Comparison of ENCODE assay signal across 8 cellular contexts in genomic region chr19:21835810-21836444, GRCh38. TPM values are rescaled to one million over a fixed set of nuclear protein-coding genes. Genes with fewer than 3 reads are reported as not detected.
DNase-seq lines count a peak whose midpoint lies in the region; ATAC-seq lines count a peak whose summit lies in the region.

Gene ZNF43 (minus strand): TSS chr19:21836182. CDS start chr19:21836038, 144 bp downstream.

- peaks cover 19% of the 10 kb centered on the region for H3K9me3 Mint-ChIP-seq in activated CD8-positive, alpha-beta memory T cell treated with anti-CD3 and anti-CD28 coated beads, Interleukin-2, amount 10 ng/mL, durations not matched to agents 7 days and 5 days (ENCODE audit: low read depth)
- no peaks in the 10 kb centered on the region for H3K9me3 Mint-ChIP-seq in effector memory CD8-positive, alpha-beta T cell

- H3K4me1 Mint-ChIP-seq in activated CD8-positive, alpha-beta memory T cell treated with anti-CD3 and anti-CD28 coated beads, Interleukin-2, amount 10 ng/mL, durations not matched to agents 7 days and 5 days = peaks cover 17% of the 10 kb centered on the region
- peaks cover 18 to 24% of the 10 kb centered on the region in 2 donors for H3K4me1 Mint-ChIP-seq in effector memory CD8-positive, alpha-beta T cell (ENCODE audit: low read depth in 2 of 2)

- CTCF ChIA-PET in activated CD8-positive, alpha-beta memory T cell treated with anti-CD3 and anti-CD28 coated beads, Interleukin-2, amount 10 ng/mL, durations not matched to agents 7 days and 5 days (lab: Charles Lee) = interaction anchor here (1.3 to 1.8 kb wide), 3 partner anchors 12 to 68 kb away, joined by 4 to 6 read pairs (median 4); partner anchors contain the start of gene ZNF100

- no peaks in the 10 kb centered on the region for H3K27me3 Mint-ChIP-seq in activated CD8-positive, alpha-beta memory T cell treated with anti-CD3 and anti-CD28 coated beads, Interleukin-2, amount 10 ng/mL, durations not matched to agents 7 days and 5 days
- H3K27me3 Mint-ChIP-seq in effector memory CD8-positive, alpha-beta T cell = no peaks in the 10 kb centered on the region

- H3K36me3 Mint-ChIP-seq in activated CD8-positive, alpha-beta memory T cell treated with anti-CD3 and anti-CD28 coated beads, Interleukin-2, amount 10 ng/mL, durations not matched to agents 7 days and 5 days = peaks cover 67% of the 10 kb centered on the region
- peaks cover 24% of the 10 kb centered on the region for H3K36me3 Mint-ChIP-seq in effector memory CD8-positive, alpha-beta T cell (ENCODE audit: insufficient read depth)

- peak within 1 kb of the TSS; percentile 100 for H3K27ac Mint-ChIP-seq in activated CD8-positive, alpha-beta memory T cell treated with anti-CD3 and anti-CD28 coated beads, Interleukin-2, amount 10 ng/mL, durations not matched to agents 7 days and 5 days
- H3K27ac Mint-ChIP-seq in effector memory CD8-positive, alpha-beta T cell = peak within 1 kb of the TSS; percentile 97 to 100

- peak; percentile 18 for DNase-seq in SIG-M5 treated with dmso at 0.1 percent for 504 hours (lab: John Stamatoyannopoulos, UW; ENCODE audit: unreplicated experiment)
- DNase-seq in SIG-M5 (lab: John Stamatoyannopoulos, UW) = no peak
- peak; percentile 82 for DNase-seq in NCI-H526 treated with DMSO at 0.1 percent for 48 hours (lab: John Stamatoyannopoulos, UW)
- DNase-seq in activated CD8-positive, alpha-beta memory T cell treated with anti-CD3 and anti-CD28 coated beads, Interleukin-2, amount 10 ng/mL, durations not matched to agents 7 days and 5 days = peak; percentile 97
- peak; percentile 90 to 93 (median 90) for DNase-seq in effector memory CD8-positive, alpha-beta T cell
- peak; percentile 98 for DNase-seq in medulla oblongata (ENCODE audit: extremely low spot score)
- peak; percentile 86 to 91 (median 89) for DNase-seq in stimulated activated CD4-positive, alpha-beta T cell treated with anti-CD3 and anti-CD28 coated beads, TNF-alpha, amount 100 ng/mL, for 48 hours (ENCODE audit: low read depth in 3 of 3)

- ATAC-seq in HG03103 (IDR thresholded peaks at IDR 0.05; ENCODE audit: low read depth, unreplicated experiment) = peak; percentile 94
- ATAC-seq in activated CD8-positive, alpha-beta memory T cell treated with anti-CD3 and anti-CD28 coated beads, Interleukin-2, amount 10 ng/mL, durations not matched to agents 7 days and 5 days = peak; percentile 99
- ATAC-seq in effector memory CD8-positive, alpha-beta T cell (replicated peaks) = peak; percentile 98

- peak within 1 kb of the TSS; percentile 91 for H3K4me3 Mint-ChIP-seq in activated CD8-positive, alpha-beta memory T cell treated with anti-CD3 and anti-CD28 coated beads, Interleukin-2, amount 10 ng/mL, durations not matched to agents 7 days and 5 days
- H3K4me3 Mint-ChIP-seq in effector memory CD8-positive, alpha-beta T cell = peak within 1 kb of the TSS; percentile 95 to 100

RNA-seq across cellular contexts. Expression of gene ZNF43, which starts in this region (rescaled TPM):
- 10 to 100 TPM; 21.4 to 31.0 TPM for total RNA-seq in activated CD8-positive, alpha-beta memory T cell treated with anti-CD3 and anti-CD28 coated beads, Interleukin-2, amount 10 ng/mL, durations not matched to agents 7 days and 5 days
